Comparison of ENCODE assay signal across 8 cellular contexts in the genomic region with DNA sequence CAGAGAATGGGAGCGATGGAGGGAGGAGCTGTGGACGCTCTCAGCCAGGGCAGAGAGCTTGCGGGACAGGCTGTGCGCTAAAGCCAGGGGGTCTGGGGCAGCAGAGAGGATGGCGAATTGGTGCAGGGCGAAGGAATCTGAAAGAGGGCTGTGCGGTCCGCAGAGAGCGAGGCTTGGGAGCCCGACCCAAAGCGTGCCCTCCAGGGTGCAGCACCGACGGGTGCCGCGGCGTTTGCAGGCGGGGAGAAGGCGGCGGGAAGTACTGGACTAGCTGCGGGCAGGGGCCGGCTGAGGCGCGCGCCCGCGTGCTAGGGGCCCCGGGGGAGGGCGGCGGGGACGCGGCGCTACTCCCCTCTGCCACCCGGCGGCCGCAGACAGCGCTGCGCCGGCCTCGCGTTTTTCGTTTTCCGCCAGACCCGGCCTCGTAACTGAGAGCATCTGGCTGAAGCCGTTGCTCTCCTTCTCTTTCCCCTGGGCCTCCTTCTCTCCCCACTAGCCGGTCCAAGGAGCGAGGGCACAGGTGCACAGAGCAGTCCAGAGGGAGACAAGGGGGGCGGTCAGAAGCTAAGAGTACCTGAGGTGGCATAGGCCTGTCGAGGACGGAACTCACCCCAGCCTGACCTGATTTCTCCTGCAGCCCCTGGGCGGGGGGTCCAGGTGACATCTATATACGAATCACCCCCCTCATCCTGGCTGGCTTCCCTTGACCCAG. TPM values are rescaled to one million over a fixed set of nuclear protein-coding genes. Genes with fewer than 3 reads are reported as not detected.
DNase-seq lines count a peak whose midpoint lies in the region; ATAC-seq, FAIRE-seq and TF ChIP-seq lines count a peak whose summit lies in the region.

No MANE protein-coding gene starts in this region.

- no peak for FAIRE-seq in H1 (lab: Jason Lieb, UNC)

- peaks cover 45% of the 10 kb centered on the region for H3K27me3 Mint-ChIP-seq in WTC11 (ENCODE audit: low read depth)

- peak; percentile 41 to 70; a peak in 3 of 4 replicates for TF ChIP-seq RAD21 in H1 (IDR thresholded peaks at IDR 0.05 in 1 of 2, conservative IDR thresholded peaks at IDR 0.05 in 1 of 2; ENCODE audit: low read depth in 2 of 2, low read length in 2 of 2)

- H3K79me2 ChIP-seq in H1 (ENCODE audit: control insufficient read depth in 1 of 2, insufficient read depth in 2 of 2, low read length in 2 of 2): no peaks in the 10 kb centered on the region

- H3K36me3 ChIP-seq in H1 (ENCODE audit: control insufficient read depth in 2 of 4, insufficient read depth in 4 of 4, low read length in 3 of 4) (no peaks in the 10 kb centered on the region), lung (ENCODE audit: control insufficient read depth in 2 of 2, insufficient read depth in 2 of 2, low read length in 2 of 2) (no peaks in the 10 kb centered on the region)

- H3K4me3 ChIP-seq in H1 (ENCODE audit: extremely low read depth in 1 of 4, insufficient read depth in 2 of 4, low read depth in 3 of 4, low read length in 4 of 4) (peak overlapping the region; percentile 42 to 73 (median 58)), lung (peak overlapping the region; percentile 38)

- H3K4ac ChIP-seq in H1 (replicated peaks; ENCODE audit: insufficient read length, low read depth, low read length): peak overlapping the region; percentile 95

- H3K23ac ChIP-seq in H1 (ENCODE audit: insufficient read length): no peak overlapping the region

- H3K4me3 Mint-ChIP-seq in WTC11: peak overlapping the region; percentile 85

- no peak overlapping the region for H3K9ac ChIP-seq in H1 (replicated peaks in 1 of 4; ENCODE audit: extremely low read depth in 1 of 4, low read depth in 3 of 4, low read length in 3 of 4)

- H3K79me1 ChIP-seq in H1 (ENCODE audit: low read depth, low read length): no peaks in the 10 kb centered on the region

- no peak for TF ChIP-seq POLR2A in H1 (IDR thresholded peaks at IDR 0.05; ENCODE audit: control extremely low read depth in 1 of 2, low read depth in 2 of 2, low read length in 2 of 2)

- 0 out of 2 replicates have a peak overlapping the region, but pooled peaks have one; percentile 61 for H2BK20ac ChIP-seq in H1 (ENCODE audit: low read length)

- H3K27ac ChIP-seq in H1 (ENCODE audit: low read depth, low read length) (no peak overlapping the region), lung (ENCODE audit: low read depth in 1 of 2, low read length in 1 of 2) (no peak overlapping the region)

- H4K8ac ChIP-seq in H1 (ENCODE audit: extremely low read depth, insufficient read depth, low read length): peak overlapping the region; percentile 84; the same call in 1 of the 2 replicates

- DNase-seq in G401 (ENCODE audit: low spot score) (peak; percentile 73), WTC11 (ENCODE audit: low spot score) (peak; percentile 75), H1 (ENCODE audit: low read depth in 1 of 2, low spot score in 2 of 2) (peak in 1 of 2 experiments; percentile 87), lung (ENCODE audit: low spot score) (no peak)
- DNase-seq in stimulated activated CD4-positive, alpha-beta T cell treated with anti-CD3 and anti-CD28 coated beads, TNF-alpha, amount 100 ng/mL, for 48 hours (ENCODE audit: low read depth in 3 of 3): peak; percentile 17 to 32 (median 21)

- H2BK5ac ChIP-seq in H1 (ENCODE audit: low read depth, low read length): no peak overlapping the region; the same call in 1 of the 2 replicates

- peaks cover 2% of the 10 kb centered on the region; the same call in 1 of the 2 replicates for H3K23me2 ChIP-seq in H1 (ENCODE audit: low read depth, low read length)

- peaks cover 6% of the 10 kb centered on the region for H3K9me3 Mint-ChIP-seq in WTC11

- peak overlapping the region; percentile 98; the same call in 1 of the 2 replicates for H2AFZ ChIP-seq in H1 (ENCODE audit: low read length)

- H3K36me3 Mint-ChIP-seq in WTC11: 0 out of 2 replicates have a peak, but pooled peaks cover 3% of the 10 kb centered on the region

- in situ Hi-C loops in G401 (cut with HindIII; ENCODE audit: low sequenced_read_pairs): no loop called here

- 18% methylated on average over 27 of the region's 52 CpGs; no CpG with 5 or more reads in 1 of the 2 experiments for WGBS in H1 (ENCODE audit: extremely low coverage in 1 of 2, insufficient coverage in 1 of 2, insufficient read length in 1 of 2, insufficient replicate concordance in 2 of 2, low coverage in 1 of 2, low lambda C conversion rate in 2 of 2, missing lambda C conversion rate in 1 of 2), 2 experiments
- 7 to 16% methylated on average over 36 to 52 of the region's 52 CpGs for WGBS in lung, 2 donors

- peak overlapping the region; percentile 80 for H4K91ac ChIP-seq in H1 (replicated peaks; ENCODE audit: insufficient read length, low read length)

- peak; percentile 76 for TF ChIP-seq CTCF in LNCAP (IDR thresholded peaks at IDR 0.05)
- peak; percentile 54; the same call in 1 of the 2 replicates for TF ChIP-seq CTCF in WTC11 (IDR thresholded peaks at IDR 0.05)
- peak; percentile 83 to 86 (median 84) for TF ChIP-seq CTCF in H1 (IDR thresholded peaks at IDR 0.05; ENCODE audit: control extremely low read depth in 1 of 3, insufficient read depth in 1 of 3, low read depth in 1 of 3, low read length in 3 of 3)
- TF ChIP-seq CTCF in lung (IDR thresholded peaks at IDR 0.05; ENCODE audit: control extremely low read depth, extremely low read depth): peak; percentile 37

- no peak overlapping the region for H2AK5ac ChIP-seq in H1 (ENCODE audit: low read depth, low read length)

- H3K14ac ChIP-seq in H1 (ENCODE audit: insufficient read length): no peak overlapping the region

- H3K4me1 ChIP-seq in H1 (replicated peaks in 1 of 4; ENCODE audit: control insufficient read depth in 3 of 4, insufficient read depth in 4 of 4, low read length in 3 of 4): peaks cover 0 to 3% (median 2%) of the 10 kb centered on the region in 4 experiments; a peak in 2 of 7 replicates
- peaks cover 0 to 1% of the 10 kb centered on the region in 2 donors for H3K4me1 ChIP-seq in lung (ENCODE audit: control insufficient read depth in 2 of 2, insufficient read depth in 2 of 2, low read length in 2 of 2)

- peak overlapping the region; percentile 90 for H3K18ac ChIP-seq in H1 (ENCODE audit: extremely low read depth, low read length)

- H3K56ac ChIP-seq in H1 (replicated peaks; ENCODE audit: insufficient read length, low read depth, low read length): peak overlapping the region; percentile 61

- H2BK15ac ChIP-seq in H1 (ENCODE audit: low read length): 0 out of 2 replicates have a peak overlapping the region, but pooled peaks have one; percentile 8

- H3K4me2 ChIP-seq in H1 (ENCODE audit: insufficient read depth in 1 of 2, low read depth in 2 of 2, low read length in 2 of 2): peak overlapping the region; percentile 78 to 90

- CTCF ChIA-PET in WTC11 (lab: Charles Lee) (interaction anchor here (0.6 to 4.2 kb wide), 26 partner anchors 10 to 1445 kb away, joined by 3 to 52 read pairs (median 6); no protein-coding TSS in a partner anchor), H1 (lab: Charles Lee; ENCODE audit: partially characterized antibody) (interaction anchor here (0.7 to 7.0 kb wide), 25 partner anchors 10 to 109 kb away, joined by 3 to 71 read pairs (median 6); a partner anchor contains a TSS)

- peak overlapping the region; percentile 62; the same call in 1 of the 2 replicates for H2BK12ac ChIP-seq in H1 (ENCODE audit: low read depth, low read length)

- no peaks in the 10 kb centered on the region for H4K20me1 ChIP-seq in H1 (replicated peaks in 1 of 2; ENCODE audit: control insufficient read depth in 1 of 2, insufficient read depth in 2 of 2, low read length in 2 of 2)

- no peak for TF ChIP-seq EP300 in H1 (IDR thresholded peaks at IDR 0.05; ENCODE audit: borderline replicate concordance in 1 of 2, low read depth in 2 of 2, low read length in 2 of 2)

- POLR2A ChIA-PET in WTC11 (lab: Charles Lee) (interaction anchor here (1.6 kb wide), 1 partner anchor 24 kb away, joined by 5 read pairs; no protein-coding TSS in a partner anchor), H1 (lab: Charles Lee; ENCODE audit: partially characterized antibody) (interaction anchor here (1.2 to 2.1 kb wide), 2 partner anchors 17 to 24 kb away, joined by 3 to 4 read pairs; no protein-coding TSS in a partner anchor)

- H3K27ac Mint-ChIP-seq in WTC11: no peak overlapping the region

- no peaks in the 10 kb centered on the region; a peak in 1 of 4 replicates for H3K9me3 ChIP-seq in H1 (ENCODE audit: insufficient read depth in 2 of 2, low read depth in 1 of 2, low read length in 1 of 2)
- H3K9me3 ChIP-seq in lung (ENCODE audit: control insufficient read depth in 2 of 2, insufficient read depth in 1 of 2, low read length in 1 of 2): peaks cover 0 to 2% of the 10 kb centered on the region in 2 donors

- ATAC-seq in WTC11 (peak; percentile 84), lung (ENCODE audit: insufficient read depth, low FRiP score) (peak; percentile 72), HG02870 (IDR thresholded peaks at IDR 0.05; ENCODE audit: unreplicated experiment) (no peak), HG03280 (IDR thresholded peaks at IDR 0.05; ENCODE audit: unreplicated experiment) (no peak)

- peak overlapping the region; percentile 47 for H4K5ac ChIP-seq in H1 (ENCODE audit: insufficient read length, low read depth, low read length)

- no peak overlapping the region for H2BK120ac ChIP-seq in H1 (replicated peaks; ENCODE audit: low read depth, low read length)

- H3K27me3 ChIP-seq in H1 (replicated peaks in 1 of 4; ENCODE audit: control insufficient read depth in 3 of 4, extremely low read depth in 1 of 4, insufficient read depth in 3 of 4, low read length in 3 of 4) (peaks cover 0 to 15% (median 5%) of the 10 kb centered on the region in 4 experiments; a peak in 5 of 7 replicates), lung (ENCODE audit: control insufficient read depth, insufficient read depth) (no peaks in the 10 kb centered on the region)

- no peaks in the 10 kb centered on the region for H3K4me1 Mint-ChIP-seq in WTC11

TF ChIP-seq in H1, 55 proteins besides CTCF, POLR2A, EP300 and RAD21 (continues in another document):
- TF ChIP-seq, protein P1, sequence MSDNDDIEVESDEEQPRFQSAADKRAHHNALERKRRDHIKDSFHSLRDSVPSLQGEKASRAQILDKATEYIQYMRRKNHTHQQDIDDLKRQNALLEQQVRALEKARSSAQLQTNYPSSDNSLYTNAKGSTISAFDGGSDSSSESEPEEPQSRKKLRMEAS (IDR thresholded peaks at IDR 0.05): peak; percentile 58
- no peak for TF ChIP-seq ZNF274 (IDR thresholded peaks at IDR 0.05; ENCODE audit: borderline replicate concordance, extremely low read depth, low read length)

RNA-seq across cellular contexts. Expression of a gene that starts 24.9 kb away (rescaled TPM):
- total RNA-seq in G401 (2014; rRNA removed; shearing (Covaris generic)): not detected in 2 replicates
- total RNA-seq in WTC11 (2021): 0.39 to 0.79 TPM (median 0.76 TPM) in 3 replicates
- 0.65 and 1.1 TPM in 2 replicates for total RNA-seq in H1 (2021; fragmentation: NEBNext Ultra II Directional; extraction: Animal tissue kit (Norgen Biotek cat#: 25700))
- 0.63 and 0.70 TPM in 2 replicates for polyA plus RNA-seq in H1 (2011; rRNA removed)
- 0.44 TPM for polyA plus RNA-seq in H1 (2011; cell fraction: cytosol; rRNA removed)
- 1.6 TPM for polyA plus RNA-seq in H1 (2011; cell fraction: nucleus; rRNA removed)
- polyA plus RNA-seq in H1 (2012, experiment 1 of 2): 0.33 to 1.2 TPM (median 0.91 TPM) in 4 replicates
- polyA plus RNA-seq in H1 (2012, experiment 2 of 2): 0.56 TPM
- polyA plus RNA-seq in H1 (2013, experiment 1 of 2): 0.36 TPM
- polyA plus RNA-seq in H1 (2013, experiment 2 of 2): 0.46 TPM
- 1.8 and 3.6 TPM in 2 replicates for polyA minus RNA-seq in H1 (2011; rRNA and poly(A)+ RNA removed)
- polyA minus RNA-seq in H1 (2011; cell fraction: cytosol; rRNA and poly(A)+ RNA removed): not detected
- polyA minus RNA-seq in H1 (2011; cell fraction: nucleus; rRNA and poly(A)+ RNA removed): 1.8 TPM
- total RNA-seq in lung: 1 to 10 TPM; 4.1 to 4.5 TPM
- 1 to 10 TPM; 1.7 to 2.1 TPM for polyA plus RNA-seq in lung

Comparison
In these comparisons a context has a peak if more than half of its experiments do, and no peak if none do; other contexts are left out.
1. ATAC-seq: peak in WTC11 (single experiment) and lung (single experiment); none in HG02870 (single experiment) and HG03280 (single experiment).
2. Peak in every context shown above with its lines, with median percentiles within 50 percentile points of each other: CTCF ChIP-seq.